In genomic region chr10:51035344-51035743, GRCh38 we compare ENCODE assay signal across 1 cellular context.
TF ChIP-seq lines count a peak whose summit lies in the region.

No MANE protein-coding gene starts in this region.

TF ChIP-seq in H1, 55 proteins besides CTCF, POLR2A, EP300 and RAD21 (continued from another document):
- peak; percentile 84 for TF ChIP-seq TEAD4 (IDR thresholded peaks at IDR 0.05; ENCODE audit: low read depth, low read length)
- no peak for TF ChIP-seq JUN (IDR thresholded peaks at IDR 0.05; ENCODE audit: low read depth, low read length)
- no peak for TF ChIP-seq E2F6 (IDR thresholded peaks at IDR 0.05)
- TF ChIP-seq TCF12 (IDR thresholded peaks at IDR 0.05; ENCODE audit: low read depth, low read length) = peak; percentile 89; the same call in 1 of the 2 replicates
